ENCODE assay signal across 15 cellular contexts in genomic region chr2:106116248-106116647, GRCh38.
A peak's percentile ranks its signal among the peaks of the same experiment; 100 is the strongest.
DNase-seq lines count a peak whose midpoint lies in the region; ATAC-seq and TF ChIP-seq lines count a peak whose summit lies in the region.
"Had no signal": no experiment of that assay in that cellular context is flagged by ENCODE, and none has a peak within 500 bp of the region (broad histone marks: within the 10 kb centered on the region; RNA-seq: fewer than 3 reads in every experiment).

No MANE protein-coding gene starts in this region.

- H2AFZ ChIP-seq in PC-9: no peak overlapping the region

- no peaks in the 10 kb centered on the region for H3K9me2 ChIP-seq in PC-9 (ENCODE audit: insufficient read depth)

- peaks cover 19% of the 10 kb centered on the region for H3K36me3 ChIP-seq in left ventricle myocardium inferior
- H3K36me3 ChIP-seq in PC-9 (ENCODE audit: low read depth): no peaks in the 10 kb centered on the region
- peaks cover 14 to 22% (median 14%) of the 10 kb centered on the region in 3 donors for H3K36me3 ChIP-seq in skeletal muscle tissue (ENCODE audit: control insufficient read depth in 3 of 3, insufficient read depth in 3 of 3, low read length in 3 of 3)

- H3K4me3 ChIP-seq in left ventricle myocardium inferior: no peak overlapping the region
- no peak overlapping the region for H3K4me3 ChIP-seq in PC-9
- H3K4me3 ChIP-seq in skeletal muscle tissue (ENCODE audit: low read length in 3 of 3): no peak overlapping the region
- H3K4me3 ChIP-seq in dorsolateral prefrontal cortex: no peak overlapping the region

- no peak for DNase-seq in left ventricle myocardium inferior
- no peak for DNase-seq in left ventricle myocardium superior
- no peak for DNase-seq in PC-9
- peak; percentile 11 to 18 for DNase-seq in erythroblast (lab: John Stamatoyannopoulos, UW)
- DNase-seq in hypothalamus (lab: John Stamatoyannopoulos, UW): no peak
- DNase-seq in NCI-H446 (lab: John Stamatoyannopoulos, UW): no peak
- DNase-seq in dorsolateral prefrontal cortex: no peak
- DNase-seq: DMS 273 treated with DMSO at 0.1 percent for 48 hours, H7, Karpas-422, NCI-H187 treated with DMSO at 0.1 percent for 48 hours, NCI-H2171 treated with DMSO at 0.1 percent for 48 hours, NCI-H510A, SHP77 treated with DMSO at 0.1 percent for 48 hours had no signal

- H3K4me1 ChIP-seq in left ventricle myocardium inferior (peaks cover 39% of the 10 kb centered on the region), PC-9 (replicated peaks; ENCODE audit: insufficient read depth) (peaks cover 30% of the 10 kb centered on the region), skeletal muscle tissue (ENCODE audit: control insufficient read depth in 3 of 3, insufficient read depth in 3 of 3, low read length in 3 of 3) (peaks cover 15 to 41% (median 34%) of the 10 kb centered on the region in 3 donors)

- H3K4me2 ChIP-seq in PC-9: no peak overlapping the region

- ATAC-seq in left ventricle myocardium superior: no peak

- H3K9ac ChIP-seq in skeletal muscle tissue (ENCODE audit: low read depth in 1 of 3, low read length in 3 of 3): no peak overlapping the region

- H3K27me3 ChIP-seq in left ventricle myocardium inferior (ENCODE audit: low read depth): no peaks in the 10 kb centered on the region
- H3K27me3 ChIP-seq in PC-9 (ENCODE audit: insufficient read depth, low read depth): no peaks in the 10 kb centered on the region
- H3K27me3 ChIP-seq in skeletal muscle tissue (ENCODE audit: control insufficient read depth in 3 of 3, insufficient read depth in 3 of 3, low read length in 3 of 3): no peaks in the 10 kb centered on the region
- H3K27me3 ChIP-seq in dorsolateral prefrontal cortex: no peaks in the 10 kb centered on the region

- POLR2A ChIA-PET in PC-9 (lab: Charles Lee; ENCODE audit: unreplicated experiment): no interaction called here

- CTCF ChIA-PET in PC-9 (lab: Charles Lee): no interaction called here

- H4K20me1 ChIP-seq in PC-9 (ENCODE audit: insufficient read depth): no peaks in the 10 kb centered on the region

- H3K9me3 ChIP-seq in left ventricle myocardium inferior (replicated peaks) (no peaks in the 10 kb centered on the region), PC-9 (ENCODE audit: insufficient read depth, low read depth) (no peaks in the 10 kb centered on the region), skeletal muscle tissue (ENCODE audit: control insufficient read depth in 3 of 3, low read length in 3 of 3) (no peaks in the 10 kb centered on the region)

- intact Hi-C loops in left ventricle myocardium inferior (cut with micrococcal nuclease) (no loop called here), left ventricle myocardium superior (cut with micrococcal nuclease) (no loop called here), PC-9 (cut with micrococcal nuclease; ENCODE audit: unreplicated experiment) (no loop called here), dorsolateral prefrontal cortex (cut with DNase I) (no loop called here)

- no TSS peak for BruUV-seq in PC-9 (replicated peaks; lab: Mats Ljungman, UMichigan)

- TF ChIP-seq CTCF in left ventricle myocardium inferior (IDR thresholded peaks at IDR 0.05; ENCODE audit: borderline replicate concordance) (no peak), PC-9 (conservative IDR thresholded peaks at IDR 0.05) (no peak), dorsolateral prefrontal cortex (IDR thresholded peaks at IDR 0.05 in 54 of 56, conservative IDR thresholded peaks at IDR 0.05 in 2 of 56; ENCODE audit: low read depth in 1 of 56, partially characterized antibody in 56 of 56) (no peak)

- 0 out of 2 replicates have a peak, but pooled peaks cover 8% of the 10 kb centered on the region for H3K79me2 ChIP-seq in PC-9 (ENCODE audit: low read depth)

- H3F3A ChIP-seq in PC-9 (ENCODE audit: insufficient read depth, low read depth): peaks cover 14% of the 10 kb centered on the region; the same call in 1 of the 2 replicates

- no peak for TF ChIP-seq POLR2A in erythroblast (IDR thresholded peaks at IDR 0.05; ENCODE audit: low read length)

- peak overlapping the region; percentile 88 for H3K27ac ChIP-seq in left ventricle myocardium inferior (replicated peaks)
- H3K27ac ChIP-seq in PC-9: peak overlapping the region; percentile 63; the same call in 1 of the 2 replicates
- peak overlapping the region; percentile 92 for H3K27ac ChIP-seq in skeletal muscle tissue (ENCODE audit: low read depth, low read length)
- no peak overlapping the region for H3K27ac ChIP-seq in dorsolateral prefrontal cortex

Comparison
In these comparisons a context has a peak if more than half of its experiments do, and no peak if none do; other contexts are left out.
1. DNase-seq: peak in erythroblast (2 of 2); none in left ventricle myocardium inferior (single experiment), left ventricle myocardium superior (single experiment), PC-9 (0 of 2), hypothalamus (0 of 51), NCI-H446 (0 of 2) and dorsolateral prefrontal cortex (0 of 10).
2. H3K27ac ChIP-seq: peak in left ventricle myocardium inferior (single experiment), PC-9 (single experiment) and skeletal muscle tissue (single experiment); none in dorsolateral prefrontal cortex (0 of 59).